Comparison of ENCODE assay signal across 8 cellular contexts in genomic region chr1:101238041-101238515, GRCh38. TPM values are rescaled to one million over a fixed set of nuclear protein-coding genes. Genes with fewer than 3 reads are reported as not detected.
DNase-seq lines count a peak whose midpoint lies in the region; ATAC-seq, FAIRE-seq and TF ChIP-seq lines count a peak whose summit lies in the region.

No MANE protein-coding gene starts in this region.

- peaks cover 51% of the 10 kb centered on the region for H3K36me3 Mint-ChIP-seq in T-helper 1 cell treated with Interleukin-12 subunit alpha and Interleukin-12 subunit beta and Interleukin-4 antibody, amounts not matched to agents 30 μg/mL and 1 μg/mL, for 36 hours (ENCODE audit: low read depth)

- H3K9me3 ChIP-seq in breast epithelium = no peaks in the 10 kb centered on the region
- no peaks in the 10 kb centered on the region for H3K9me3 ChIP-seq in muscle layer of duodenum (ENCODE audit: control insufficient read depth in 1 of 2, low read length in 2 of 2)
- H3K9me3 ChIP-seq in thoracic aorta = no peaks in the 10 kb centered on the region

- FAIRE-seq in GM19239 (lab: Jason Lieb, UNC) = peak; percentile 92

- H3K27me3 ChIP-seq in breast epithelium (peaks cover 0 to 4% of the 10 kb centered on the region in 2 donors), muscle layer of duodenum (ENCODE audit: low read depth, low read length) (peaks cover 7% of the 10 kb centered on the region), thoracic aorta (replicated peaks; ENCODE audit: insufficient read depth) (no peaks in the 10 kb centered on the region)

- H3K27me3 Mint-ChIP-seq in T-helper 1 cell treated with Interleukin-12 subunit alpha and Interleukin-12 subunit beta and Interleukin-4 antibody, amounts not matched to agents 30 μg/mL and 1 μg/mL, for 36 hours (ENCODE audit: low read depth) = no peaks in the 10 kb centered on the region

- peak overlapping the region; percentile 98 for H3K4me3 Mint-ChIP-seq in T-helper 1 cell treated with Interleukin-12 subunit alpha and Interleukin-12 subunit beta and Interleukin-4 antibody, amounts not matched to agents 30 μg/mL and 1 μg/mL, for 36 hours

- no peak for TF ChIP-seq POLR2A in breast epithelium (IDR thresholded peaks at IDR 0.05)

- peaks cover 44% of the 10 kb centered on the region for H3K4me1 Mint-ChIP-seq in T-helper 1 cell treated with Interleukin-12 subunit alpha and Interleukin-12 subunit beta and Interleukin-4 antibody, amounts not matched to agents 30 μg/mL and 1 μg/mL, for 36 hours (ENCODE audit: low read depth)

- intact Hi-C loops in breast epithelium (cut with DNase I; ENCODE audit: low total_unique reads) = no loop called here

- H3K4me3 ChIP-seq in breast epithelium (peak overlapping the region; percentile 56 to 77 (median 66)), muscle layer of duodenum (ENCODE audit: low read depth in 1 of 2, low read length in 2 of 2) (peak overlapping the region; percentile 54 to 65), thoracic aorta (peak overlapping the region; percentile 91)

- H3K4me1 ChIP-seq in breast epithelium = peaks cover 0 to 11% of the 10 kb centered on the region in 2 donors
- H3K4me1 ChIP-seq in muscle layer of duodenum (ENCODE audit: control insufficient read depth in 1 of 2, insufficient read depth in 2 of 2, low read length in 2 of 2) = peaks cover 4 to 18% of the 10 kb centered on the region in 2 donors
- H3K4me1 ChIP-seq in thoracic aorta (ENCODE audit: control insufficient read depth in 1 of 2, low read depth in 2 of 2) = peaks cover 6 to 9% of the 10 kb centered on the region in 2 donors

- DNase-seq in GM19239 (ENCODE audit: insufficient read length, low spot score) (no peak), breast epithelium (ENCODE audit: low spot score in 2 of 2) (no peak), thoracic aorta (ENCODE audit: low spot score) (no peak)

- no peaks in the 10 kb centered on the region for H3K9me3 Mint-ChIP-seq in T-helper 1 cell treated with Interleukin-12 subunit alpha and Interleukin-12 subunit beta and Interleukin-4 antibody, amounts not matched to agents 30 μg/mL and 1 μg/mL, for 36 hours

- TF ChIP-seq CTCF in breast epithelium (IDR thresholded peaks at IDR 0.05) (no peak), thoracic aorta (IDR thresholded peaks at IDR 0.05) (no peak)

- no peak for ATAC-seq in thoracic aorta (ENCODE audit: insufficient number of reproducible peaks, low FRiP score, low read depth)
- no peak for ATAC-seq in HG02840 (IDR thresholded peaks at IDR 0.05; ENCODE audit: low FRiP score, unreplicated experiment)
- no peak for ATAC-seq in esophagus mucosa
- no peak for ATAC-seq in GM18909 (IDR thresholded peaks at IDR 0.05; ENCODE audit: poor library complexity, unreplicated experiment)

- H3K27ac ChIP-seq in breast epithelium = peak overlapping the region in 1 of 2 donors; percentile 80
- no peak overlapping the region for H3K27ac ChIP-seq in muscle layer of duodenum (ENCODE audit: low read length)
- no peak overlapping the region for H3K27ac ChIP-seq in thoracic aorta

- H3K27ac Mint-ChIP-seq in T-helper 1 cell treated with Interleukin-12 subunit alpha and Interleukin-12 subunit beta and Interleukin-4 antibody, amounts not matched to agents 30 μg/mL and 1 μg/mL, for 36 hours = peak overlapping the region; percentile 85

- H3K36me3 ChIP-seq in breast epithelium = no peaks in the 10 kb centered on the region
- H3K36me3 ChIP-seq in muscle layer of duodenum (ENCODE audit: control insufficient read depth in 1 of 2, insufficient read depth in 2 of 2, low read length in 2 of 2) = peaks cover 0 to 7% of the 10 kb centered on the region in 2 donors
- no peaks in the 10 kb centered on the region for H3K36me3 ChIP-seq in thoracic aorta

RNA-seq across cellular contexts. Expression of gene S1PR1, which starts 1.3 kb away (rescaled TPM):
- total RNA-seq in breast epithelium = 100 to 1,000 TPM in 1 of 3 donors, 10 to 100 TPM in 2; 28.2 to 133 (median 64.6) TPM
- 100 to 1,000 TPM in 1 of 2 donors, 10 to 100 TPM in 1; 42.5 to 108 TPM for total RNA-seq in thoracic aorta
- 4.0 TPM for total RNA-seq in esophagus mucosa
